8 cellular contexts compared by ENCODE assay signal in genomic region chr22:33922268-33922667, GRCh38. TPM values are rescaled to one million over a fixed set of nuclear protein-coding genes. Genes with fewer than 3 reads are reported as not detected.
DNase-seq lines count a peak whose midpoint lies in the region; ATAC-seq and TF ChIP-seq lines count a peak whose summit lies in the region.

No MANE protein-coding gene starts in this region.

- peaks cover 2% of the 10 kb centered on the region for H3K36me3 Mint-ChIP-seq in T-helper 17 cell (ENCODE audit: low read depth)
- peaks cover 0 to 10% (median 0%) of the 10 kb centered on the region in 5 donors for H3K36me3 Mint-ChIP-seq in naive thymus-derived CD4-positive, alpha-beta T cell

- no peak overlapping the region for H3K27ac Mint-ChIP-seq in T-helper 17 cell
- H3K27ac Mint-ChIP-seq in naive thymus-derived CD4-positive, alpha-beta T cell, result no peak overlapping the region

- peaks cover 58% of the 10 kb centered on the region for H3K27me3 Mint-ChIP-seq in T-helper 17 cell
- H3K27me3 Mint-ChIP-seq in naive thymus-derived CD4-positive, alpha-beta T cell, result peaks cover 49 to 70% (median 56%) of the 10 kb centered on the region in 5 donors

- WGBS in esophagus squamous epithelium, 2 donors, result 0 to 2% methylated on average over 4 to 23 of the region's 28 CpGs

- CTCF ChIA-PET in naive thymus-derived CD4-positive, alpha-beta T cell (lab: Charles Lee), result no interaction called here

- intact Hi-C loops in esophagus squamous epithelium (cut with DNase I), result loop anchor here (10.0 kb wide), 1 partner anchor 183 kb away; no protein-coding TSS in a partner anchor
- intact Hi-C loops in naive thymus-derived CD4-positive, alpha-beta T cell (cut with micrococcal nuclease), result no loop called here

- H3K9me3 ChIP-seq in T-helper 17 cell (ENCODE audit: control insufficient read depth, low read length, poor library complexity, severe bottlenecking) (no peaks in the 10 kb centered on the region), esophagus squamous epithelium (no peaks in the 10 kb centered on the region)
- no peaks in the 10 kb centered on the region for H3K9me3 ChIP-seq in naive thymus-derived CD4-positive, alpha-beta T cell (ENCODE audit: control insufficient read depth in 2 of 3, low read length in 3 of 3)

- H3K4me1 ChIP-seq in esophagus squamous epithelium, result peaks cover 3 to 57% (median 20%) of the 10 kb centered on the region in 3 donors
- peaks cover 0 to 14% of the 10 kb centered on the region in 2 donors for H3K4me1 ChIP-seq in naive thymus-derived CD4-positive, alpha-beta T cell (ENCODE audit: control insufficient read depth in 2 of 2, insufficient read depth in 2 of 2, low read length in 2 of 2)

- peak overlapping the region; percentile 93 for H3K4me3 Mint-ChIP-seq in T-helper 17 cell
- H3K4me3 Mint-ChIP-seq in naive thymus-derived CD4-positive, alpha-beta T cell, result peak overlapping the region; percentile 54 to 93 (median 83)

- no peaks in the 10 kb centered on the region for H3K36me3 ChIP-seq in esophagus squamous epithelium
- no peaks in the 10 kb centered on the region for H3K36me3 ChIP-seq in naive thymus-derived CD4-positive, alpha-beta T cell (ENCODE audit: control insufficient read depth in 2 of 3, insufficient read depth in 3 of 3, low read length in 3 of 3)

- H3K27me3 ChIP-seq in esophagus squamous epithelium, result peaks cover 0 to 41% (median 0%) of the 10 kb centered on the region in 4 donors
- peaks cover 4% of the 10 kb centered on the region in 2 donors for H3K27me3 ChIP-seq in naive thymus-derived CD4-positive, alpha-beta T cell (ENCODE audit: control insufficient read depth in 2 of 2, insufficient read depth in 2 of 2, low read length in 2 of 2)

- H3K4me3 ChIP-seq in esophagus squamous epithelium, result peak overlapping the region; percentile 44 to 81 (median 70)
- H3K4me3 ChIP-seq in naive thymus-derived CD4-positive, alpha-beta T cell (ENCODE audit: low read length), result peak overlapping the region; percentile 46

- H3K9me3 Mint-ChIP-seq in naive thymus-derived CD4-positive, alpha-beta T cell, result peaks cover 0 to 12% (median 2%) of the 10 kb centered on the region in 11 donors

- peak overlapping the region; percentile 70 to 90 (median 83) for H3K27ac ChIP-seq in esophagus squamous epithelium
- H3K27ac ChIP-seq in naive thymus-derived CD4-positive, alpha-beta T cell (ENCODE audit: low read depth, low read length), result no peak overlapping the region

- peak; percentile 65 for DNase-seq in NCI-H82 (lab: John Stamatoyannopoulos, UW)
- DNase-seq in NCI-H82 treated with DMSO at 0.1 percent for 48 hours (lab: John Stamatoyannopoulos, UW; ENCODE audit: unreplicated experiment), result no peak
- DNase-seq in T-helper 17 cell, result no peak
- DNase-seq in esophagus squamous epithelium (lab: John Stamatoyannopoulos, UW), result no peak
- DNase-seq in naive thymus-derived CD4-positive, alpha-beta T cell, result no peak

- H3K4me1 Mint-ChIP-seq in T-helper 17 cell, result peaks cover 15% of the 10 kb centered on the region
- H3K4me1 Mint-ChIP-seq in naive thymus-derived CD4-positive, alpha-beta T cell, result peaks cover 9 to 33% (median 22%) of the 10 kb centered on the region in 7 donors

- TF ChIP-seq CTCF in esophagus squamous epithelium (IDR thresholded peaks at IDR 0.05), result no peak

- ATAC-seq in T-helper 17 cell, result no peak
- ATAC-seq in naive thymus-derived CD4-positive, alpha-beta T cell, result no peak
- no peak for ATAC-seq in GM18517 (IDR thresholded peaks at IDR 0.05; ENCODE audit: unreplicated experiment)
- no peak for ATAC-seq in HG03095 (IDR thresholded peaks at IDR 0.05; ENCODE audit: unreplicated experiment)
- no peak for ATAC-seq in HG03045 (IDR thresholded peaks at IDR 0.05; ENCODE audit: unreplicated experiment)

- POLR2A ChIA-PET in naive thymus-derived CD4-positive, alpha-beta T cell (lab: Charles Lee), result no interaction called here

- no peak for TF ChIP-seq POLR2A in esophagus squamous epithelium (IDR thresholded peaks at IDR 0.05)

RNA-seq across cellular contexts. Expression of gene LARGE1, which starts 2.0 kb away (rescaled TPM):
- total RNA-seq in T-helper 17 cell (1 to 10 TPM; 2.1 to 7.0 TPM), esophagus squamous epithelium (10 to 100 TPM in 1 of 4 donors, 1 to 10 TPM in 3; 5.2 to 15.1 (median 6.6) TPM)
- 1 to 10 TPM in 4 of 5 experiments, not detected in 1; 2.3 to 4.8 (median 3.0) TPM for total RNA-seq in naive thymus-derived CD4-positive, alpha-beta T cell
- not detected for polyA plus RNA-seq in naive thymus-derived CD4-positive, alpha-beta T cell
